10 cellular contexts compared by ENCODE assay signal in genomic region chr11:47918370-47918690, GRCh38.
DNase-seq lines count a peak whose midpoint lies in the region; ATAC-seq and TF ChIP-seq lines count a peak whose summit lies in the region.
"Had no signal": no experiment of that assay in that cellular context is flagged by ENCODE, and none has a peak within 500 bp of the region (broad histone marks: within the 10 kb centered on the region; RNA-seq: fewer than 3 reads in every experiment).

No MANE protein-coding gene starts in this region.

- H3K4me1 Mint-ChIP-seq in activated B cell treated with CpG ODN at 0.5 μM for 24 hours, result peaks cover 93% of the 10 kb centered on the region

- no peak for TF ChIP-seq CTCF in activated B cell treated with CpG ODN at 0.5 μM for 24 hours (IDR thresholded peaks at IDR 0.05)
- TF ChIP-seq CTCF in lower lobe of right lung (IDR thresholded peaks at IDR 0.05), result no peak
- TF ChIP-seq CTCF in thoracic aorta (IDR thresholded peaks at IDR 0.05), result no peak

- POLR2A ChIA-PET in activated B cell treated with CpG ODN at 0.5 μM for 24 hours (lab: Charles Lee), result interaction anchor here (0.6 to 4.0 kb wide), 6 partner anchors 33 to 731 kb away, joined by 3 to 19 read pairs (median 6); no protein-coding TSS in a partner anchor

- H3K36me3 ChIP-seq in lower lobe of right lung, result no peaks in the 10 kb centered on the region
- H3K36me3 ChIP-seq in thoracic aorta, result no peaks in the 10 kb centered on the region

- intact Hi-C loops in activated B cell treated with CpG ODN at 0.5 μM for 24 hours (cut with micrococcal nuclease), result loop anchor here (1.0 kb wide), 2 partner anchors 18 to 55 kb away; no protein-coding TSS in a partner anchor
- intact Hi-C loops in lower lobe of right lung (cut with DNase I), result no loop called here

- peak; percentile 24 for DNase-seq in activated effector memory CD4-positive, alpha-beta T cell treated with anti-CD3 and anti-CD28 coated beads, Interleukin-2, amount 50 U/mL, for 16 hours
- DNase-seq in activated effector memory CD4-positive, alpha-beta T cell treated with Interleukin-2 at 50 U/mL for 16 hours, result no peak
- DNase-seq in activated B cell treated with CpG ODN at 0.5 μM for 24 hours (no peak), lower lobe of right lung (no peak), thoracic aorta (ENCODE audit: low spot score) (no peak), left lobe of liver (ENCODE audit: low spot score) (no peak), NCI-H187 treated with DMSO at 0.1 percent for 48 hours (lab: John Stamatoyannopoulos, UW) (no peak)
- DNase-seq: activated CD4-positive, alpha-beta T cell treated with anti-CD3 and anti-CD28 coated beads, Interleukin-2, amount 10 ng/mL, durations not matched to agents 24 days and 14 days; stimulated activated naive CD4-positive, alpha-beta T cell treated with Interleukin-2 at 50 U/mL for 16 hours had no signal

- H3K9me3 ChIP-seq in lower lobe of right lung (no peaks in the 10 kb centered on the region), thoracic aorta (no peaks in the 10 kb centered on the region)

- peak overlapping the region; percentile 88 for H3K27ac ChIP-seq in lower lobe of right lung
- H3K27ac ChIP-seq in thoracic aorta, result peak overlapping the region; percentile 58 to 73

- peak overlapping the region; percentile 42 for H3K4me3 ChIP-seq in lower lobe of right lung
- H3K4me3 ChIP-seq in thoracic aorta, result peak overlapping the region; percentile 57

- no peaks in the 10 kb centered on the region for H3K36me3 Mint-ChIP-seq in activated B cell treated with CpG ODN at 0.5 μM for 24 hours (ENCODE audit: low read depth)

- no peaks in the 10 kb centered on the region for H3K9me3 Mint-ChIP-seq in activated B cell treated with CpG ODN at 0.5 μM for 24 hours

- H3K4me3 Mint-ChIP-seq in activated B cell treated with CpG ODN at 0.5 μM for 24 hours, result peak overlapping the region; percentile 53
- H3K4me3 Mint-ChIP-seq: activated CD4-positive, alpha-beta T cell treated with anti-CD3 and anti-CD28 coated beads, Interleukin-2, amount 10 ng/mL, durations not matched to agents 24 days and 14 days had no signal

- H3K4me1 ChIP-seq in lower lobe of right lung, result peaks cover 62% of the 10 kb centered on the region
- H3K4me1 ChIP-seq in thoracic aorta (ENCODE audit: control insufficient read depth in 1 of 2, low read depth in 2 of 2), result peaks cover 0 to 33% of the 10 kb centered on the region in 2 donors

- ATAC-seq in activated B cell treated with CpG ODN at 0.5 μM for 24 hours (ENCODE audit: low read depth), result peak; percentile 2
- ATAC-seq in lower lobe of right lung, result no peak
- no peak for ATAC-seq in thoracic aorta (ENCODE audit: insufficient number of reproducible peaks, low FRiP score, low read depth)
- ATAC-seq in left lobe of liver, result no peak
- no peak for ATAC-seq in GM21423 (IDR thresholded peaks at IDR 0.05; ENCODE audit: unreplicated experiment)

- no peaks in the 10 kb centered on the region for H3K27me3 Mint-ChIP-seq in activated B cell treated with CpG ODN at 0.5 μM for 24 hours
- H3K27me3 Mint-ChIP-seq: activated CD4-positive, alpha-beta T cell treated with anti-CD3 and anti-CD28 coated beads, Interleukin-2, amount 10 ng/mL, durations not matched to agents 24 days and 14 days had no signal

- CTCF ChIA-PET in activated B cell treated with CpG ODN at 0.5 μM for 24 hours (lab: Charles Lee), result interaction anchor here (0.8 to 1.5 kb wide), 2 partner anchors 16 to 56 kb away, joined by 3 to 7 read pairs; no protein-coding TSS in a partner anchor

- H3K27ac Mint-ChIP-seq in activated B cell treated with CpG ODN at 0.5 μM for 24 hours, result peak overlapping the region; percentile 99

- H3K27me3 ChIP-seq in lower lobe of right lung (ENCODE audit: low read depth) (no peaks in the 10 kb centered on the region), thoracic aorta (replicated peaks; ENCODE audit: insufficient read depth) (no peaks in the 10 kb centered on the region)
